ENCODE assay signal across 8 cellular contexts in genomic region chr11:100719362-100719761, GRCh38. TPM values are rescaled to one million over a fixed set of nuclear protein-coding genes. Genes with fewer than 3 reads are reported as not detected.
DNase-seq lines count a peak whose midpoint lies in the region; ATAC-seq and TF ChIP-seq lines count a peak whose summit lies in the region.

No MANE protein-coding gene starts in this region.

- no peaks in the 10 kb centered on the region for H3K9me3 ChIP-seq in lower lobe of right lung

- peak; percentile 35 to 41 for ATAC-seq in lower lobe of right lung
- ATAC-seq in HG03095 (IDR thresholded peaks at IDR 0.05; ENCODE audit: unreplicated experiment) = no peak
- ATAC-seq in GM21723 (IDR thresholded peaks at IDR 0.05; ENCODE audit: unreplicated experiment) = no peak

- peaks cover 12% of the 10 kb centered on the region for H3K4me1 ChIP-seq in lower lobe of right lung

- no peaks in the 10 kb centered on the region for H3K36me3 ChIP-seq in lower lobe of right lung

- intact Hi-C loops in lower lobe of right lung (cut with DNase I) = no loop called here

- H3K27ac ChIP-seq in coronary artery = peak overlapping the region; percentile 45 to 71
- peak overlapping the region; percentile 9 for H3K27ac ChIP-seq in lower lobe of right lung

- TF ChIP-seq CTCF in coronary artery (IDR thresholded peaks at IDR 0.05) (no peak), lower lobe of right lung (IDR thresholded peaks at IDR 0.05) (no peak)

- DNase-seq in ACHN = peak; percentile 12
- DNase-seq in NCI-H187 treated with DMSO at 0.1 percent for 48 hours (lab: John Stamatoyannopoulos, UW) = peak; percentile 4
- DNase-seq in coronary artery (ENCODE audit: low spot score) = no peak
- no peak for DNase-seq in lower lobe of right lung
- DNase-seq in stimulated activated CD4-positive, alpha-beta T cell treated with anti-CD3 and anti-CD28 coated beads, Interleukin-12 subunit alpha, Interleukin-12 subunit beta, amount 100 ng/mL, for 4 hours = no peak
- DNase-seq in NCI-H2107 treated with DMSO at 0.1 percent for 48 hours (lab: John Stamatoyannopoulos, UW; ENCODE audit: unreplicated experiment) = no peak

- H3K27me3 ChIP-seq in lower lobe of right lung (ENCODE audit: low read depth) = no peaks in the 10 kb centered on the region

- H3K4me3 ChIP-seq in coronary artery (peak overlapping the region; percentile 38), lower lobe of right lung (no peak overlapping the region)

- in situ Hi-C loops in ACHN (cut with HindIII; ENCODE audit: low pct_ligation_motif_present, low pct_unique_long_range_greater_than_20kb, low sequenced_read_pairs) = no loop called here

RNA-seq across cellular contexts. Expression of gene ARHGAP42, which starts 32.3 kb away (rescaled TPM):
- total RNA-seq in lower lobe of right lung = 16.3 TPM

Comparison
In these comparisons a context has a peak if more than half of its experiments do, and no peak if none do; other contexts are left out.
1. DNase-seq: peak in ACHN (single experiment) and NCI-H187 treated with DMSO at 0.1 percent for 48 hours (single experiment); none in coronary artery (single experiment), lower lobe of right lung (single experiment), stimulated activated CD4-positive, alpha-beta T cell treated with anti-CD3 and anti-CD28 coated beads, Interleukin-12 subunit alpha, Interleukin-12 subunit beta, amount 100 ng/mL, for 4 hours (single experiment) and NCI-H2107 treated with DMSO at 0.1 percent for 48 hours (single experiment).
2. ATAC-seq: peak in lower lobe of right lung (2 of 2); none in HG03095 (single experiment) and GM21723 (single experiment).